Comparison of ENCODE assay signal across 17 cellular contexts in the genomic region with DNA sequence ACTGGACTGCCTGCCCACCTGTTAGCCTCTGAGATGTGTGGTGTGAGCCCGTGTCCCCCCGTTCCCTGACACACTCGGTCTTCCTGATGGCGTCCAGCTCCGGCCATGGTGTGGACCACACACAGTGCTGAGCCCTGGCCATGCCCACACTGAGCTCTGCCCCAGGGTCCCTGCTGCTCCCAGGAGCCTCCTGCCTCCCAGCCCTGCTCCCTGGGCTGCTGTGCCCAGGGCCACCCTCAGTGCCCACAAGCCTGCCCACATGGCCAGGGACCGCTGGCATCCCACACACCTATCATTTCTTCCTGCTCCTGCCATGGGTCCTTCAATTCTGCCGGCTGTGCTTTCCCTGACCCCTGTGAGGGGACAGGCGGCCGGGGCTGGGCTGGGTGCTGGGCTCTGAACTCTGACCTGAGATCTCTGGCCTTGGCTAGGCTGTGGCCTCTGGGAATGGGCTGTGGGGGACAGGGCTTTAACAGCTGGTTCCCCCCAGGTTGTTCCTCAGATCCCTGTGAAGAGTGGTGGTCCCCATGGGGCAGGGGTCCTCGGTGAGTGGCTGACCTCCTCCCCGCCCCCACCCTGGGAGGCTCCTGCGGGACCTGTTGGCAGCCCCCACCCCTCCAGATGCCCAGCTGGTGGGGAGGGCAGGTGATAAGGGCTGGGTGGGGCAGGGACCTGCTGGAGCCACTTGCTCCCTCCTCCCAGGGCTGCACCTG. TPM values are rescaled to one million over a fixed set of nuclear protein-coding genes. Genes with fewer than 3 reads are reported as not detected.
"Had no signal": no experiment of that assay in that cellular context is flagged by ENCODE, and none has a peak within 500 bp of the region (broad histone marks: within the 10 kb centered on the region; RNA-seq: fewer than 3 reads in every experiment).

No MANE protein-coding gene starts in this region.

- H3K4me1 ChIP-seq: pancreas had no signal

- H3K27me3 ChIP-seq: adrenal gland, cardiac muscle cell, pancreas, tibial nerve, vagina had no signal

- H3K4me3 Mint-ChIP-seq: activated naive CD4-positive, alpha-beta T cell treated with anti-CD3 and anti-CD28 coated beads, Interleukin-2, amount 50 U/mL, for 24 hours; activated T-cell treated with anti-CD3 and anti-CD28 coated beads, Interleukin-2, amount 50 U/mL, for 24 hours; neural crest cell; stimulated activated memory B cell treated with anti-CD40 and anti-IgM and Interleukin-4, amounts not matched to agents 10 μg/mL and 1 μg/mL and 100 μg/mL, for 72 hours had no signal

- DNase-seq: activated CD4-positive, alpha-beta T cell treated with anti-CD3 and anti-CD28 coated beads, Interleukin-2, amount 50 U/mL, for 48 hours; activated CD4-positive, CD25-positive, alpha-beta regulatory T cell treated with anti-CD3 and anti-CD28 coated beads, Interleukin-2, amount 50 U/mL, for 72 hours; activated T-cell treated with anti-CD3 and anti-CD28 coated beads, Interleukin-2, amount 50 U/mL, for 24 hours; mesendoderm; stimulated activated CD4-positive, alpha-beta T cell treated with anti-CD3 and anti-CD28 coated beads, Interleukin-2, amount 100 ng/mL, for 48 hours; T-helper 1 cell had no signal

- H3K27ac ChIP-seq: adrenal gland, cardiac muscle cell, pancreas, tibial nerve, vagina had no signal

- H3K4me3 ChIP-seq: adrenal gland, cardiac muscle cell, pancreas, tibial nerve, vagina had no signal

- ATAC-seq: esophagus mucosa; left lobe of liver; pancreas; stimulated activated memory B cell treated with anti-CD40 and anti-IgM and Interleukin-4, amounts not matched to agents 10 μg/mL and 1 μg/mL and 100 μg/mL, for 72 hours had no signal

- H3K27me3 Mint-ChIP-seq: activated naive CD4-positive, alpha-beta T cell treated with anti-CD3 and anti-CD28 coated beads, Interleukin-2, amount 50 U/mL, for 24 hours; activated T-cell treated with anti-CD3 and anti-CD28 coated beads, Interleukin-2, amount 50 U/mL, for 24 hours; stimulated activated memory B cell treated with anti-CD40 and anti-IgM and Interleukin-4, amounts not matched to agents 10 μg/mL and 1 μg/mL and 100 μg/mL, for 72 hours had no signal

- H3K9me3 ChIP-seq: adrenal gland, pancreas, tibial nerve, vagina had no signal

- H3K27ac Mint-ChIP-seq: activated naive CD4-positive, alpha-beta T cell treated with anti-CD3 and anti-CD28 coated beads, Interleukin-2, amount 50 U/mL, for 24 hours; activated T-cell treated with anti-CD3 and anti-CD28 coated beads, Interleukin-2, amount 50 U/mL, for 24 hours; stimulated activated memory B cell treated with anti-CD40 and anti-IgM and Interleukin-4, amounts not matched to agents 10 μg/mL and 1 μg/mL and 100 μg/mL, for 72 hours had no signal

RNA-seq across cellular contexts. Expression of gene CEMP1, which starts 4.0 kb away (rescaled TPM):
- total RNA-seq: adrenal gland, esophagus mucosa, neural crest cell, subcutaneous adipose tissue, tibial nerve, vagina had no signal
